Comparison of ENCODE assay signal across 9 cellular contexts in genomic region chr22:17896552-17896951, GRCh38.
DNase-seq lines count a peak whose midpoint lies in the region; ATAC-seq and TF ChIP-seq lines count a peak whose summit lies in the region.
"Had no signal": no experiment of that assay in that cellular context is flagged by ENCODE, and none has a peak within 500 bp of the region (broad histone marks: within the 10 kb centered on the region; RNA-seq: fewer than 3 reads in every experiment).

No MANE protein-coding gene starts in this region.

- peaks cover 69% of the 10 kb centered on the region for H3K36me3 ChIP-seq in right atrium auricular region
- peaks cover 0 to 34% of the 10 kb centered on the region in 2 donors for H3K36me3 ChIP-seq in gastrocnemius medialis
- peaks cover 14% of the 10 kb centered on the region for H3K36me3 ChIP-seq in CD4-positive, alpha-beta memory T cell (ENCODE audit: insufficient read depth, low read length)

- H3K27me3 Mint-ChIP-seq in effector memory CD8-positive, alpha-beta T cell: no peaks in the 10 kb centered on the region
- no peaks in the 10 kb centered on the region for H3K27me3 Mint-ChIP-seq in CD4-positive, alpha-beta memory T cell

- DNase-seq in GM13977 (ENCODE audit: low spot score): no peak
- peak; percentile 33 for DNase-seq in astrocyte of the spinal cord (ENCODE audit: low read depth, low spot score)
- no peak for DNase-seq in right atrium auricular region (ENCODE audit: low spot score)
- DNase-seq in gastrocnemius medialis: peak; percentile 87 to 93
- no peak for DNase-seq in NCI-H1092 (lab: John Stamatoyannopoulos, UW)
- DNase-seq in effector memory CD8-positive, alpha-beta T cell: no peak
- no peak for DNase-seq in CD4-positive, alpha-beta memory T cell
- DNase-seq: activated T-cell treated with anti-CD3 and anti-CD28 coated beads for 4 hours had no signal

- no peaks in the 10 kb centered on the region for H3K27me3 ChIP-seq in right atrium auricular region
- H3K27me3 ChIP-seq in gastrocnemius medialis: no peaks in the 10 kb centered on the region
- no peaks in the 10 kb centered on the region for H3K27me3 ChIP-seq in CD4-positive, alpha-beta memory T cell (ENCODE audit: insufficient read depth, low read length)

- H3K9me3 ChIP-seq in right atrium auricular region (no peaks in the 10 kb centered on the region), gastrocnemius medialis (no peaks in the 10 kb centered on the region)
- H3K9me3 ChIP-seq in CD4-positive, alpha-beta memory T cell (ENCODE audit: control insufficient read depth in 1 of 2, low read length in 2 of 2): no peaks in the 10 kb centered on the region

- peaks cover 32% of the 10 kb centered on the region for H3K36me3 Mint-ChIP-seq in effector memory CD8-positive, alpha-beta T cell (ENCODE audit: insufficient read depth)
- peaks cover 55 to 70% of the 10 kb centered on the region in 2 donors for H3K36me3 Mint-ChIP-seq in CD4-positive, alpha-beta memory T cell

- H3K4me3 Mint-ChIP-seq in effector memory CD8-positive, alpha-beta T cell: no peak overlapping the region
- H3K4me3 Mint-ChIP-seq in CD4-positive, alpha-beta memory T cell: no peak overlapping the region

- CTCF ChIA-PET in CD4-positive, alpha-beta memory T cell (lab: Charles Lee; ENCODE audit: partially characterized antibody): no interaction called here

- H3K4me1 Mint-ChIP-seq in effector memory CD8-positive, alpha-beta T cell (ENCODE audit: low read depth in 2 of 2): peaks cover 0 to 4% of the 10 kb centered on the region in 2 donors
- H3K4me1 Mint-ChIP-seq in CD4-positive, alpha-beta memory T cell: peaks cover 0 to 2% (median 0%) of the 10 kb centered on the region in 4 donors

- intact Hi-C loops in gastrocnemius medialis (cut with DNase I; ENCODE audit: low total_unique reads): no loop called here
- intact Hi-C loops in CD4-positive, alpha-beta memory T cell (cut with micrococcal nuclease): no loop called here

- H3K4me1 ChIP-seq in right atrium auricular region (peaks cover 0 to 6% of the 10 kb centered on the region in 2 donors), gastrocnemius medialis (peaks cover 8 to 25% of the 10 kb centered on the region in 2 donors)
- no peaks in the 10 kb centered on the region for H3K4me1 ChIP-seq in CD4-positive, alpha-beta memory T cell (ENCODE audit: insufficient read depth, low read length)

- H3K27ac Mint-ChIP-seq in effector memory CD8-positive, alpha-beta T cell: peak overlapping the region in 1 of 2 donors; percentile 46
- peak overlapping the region in 2 of 7 donors; percentile 18 to 62 for H3K27ac Mint-ChIP-seq in CD4-positive, alpha-beta memory T cell

- TF ChIP-seq POLR2A in gastrocnemius medialis (IDR thresholded peaks at IDR 0.05): no peak

- in situ Hi-C loops in GM13977 (cut with MboI; ENCODE audit: low pct_unique_long_range_greater_than_20kb, low sequenced_read_pairs, unreplicated experiment): no loop called here
- in situ Hi-C loops in astrocyte of the spinal cord (cut with HindIII; ENCODE audit: low sequenced_read_pairs): no loop called here
- in situ Hi-C loops in gastrocnemius medialis (cut with MboI; ENCODE audit: low sequenced_read_pairs in 4 of 4): no loop called here

- ATAC-seq in gastrocnemius medialis (peak; percentile 91 to 93), GM19351 (IDR thresholded peaks at IDR 0.05; ENCODE audit: unreplicated experiment) (no peak)
- ATAC-seq in effector memory CD8-positive, alpha-beta T cell (replicated peaks): no peak

- POLR2A ChIA-PET in CD4-positive, alpha-beta memory T cell (lab: Charles Lee; ENCODE audit: partially characterized antibody): no interaction called here

- H3K4me3 ChIP-seq in astrocyte of the spinal cord (ENCODE audit: low read depth, low read length) (no peak overlapping the region), right atrium auricular region (no peak overlapping the region), gastrocnemius medialis (no peak overlapping the region)
- no peak overlapping the region for H3K4me3 ChIP-seq in CD4-positive, alpha-beta memory T cell (ENCODE audit: low read length in 2 of 2)

- TF ChIP-seq CTCF in GM13977 (IDR thresholded peaks at IDR 0.05; ENCODE audit: extremely low read depth, insufficient read depth, missing control alignments) (peak; percentile 13), astrocyte of the spinal cord (IDR thresholded peaks at IDR 0.05; ENCODE audit: low read depth, low read length) (peak; percentile 66), right atrium auricular region (IDR thresholded peaks at IDR 0.05) (peak in 1 of 2 donors; percentile 59), gastrocnemius medialis (IDR thresholded peaks at IDR 0.05 in 4 of 5, conservative IDR thresholded peaks at IDR 0.05 in 1 of 5) (peak; percentile 73 to 82 (median 74))

- H3K27ac ChIP-seq in right atrium auricular region (peak overlapping the region; percentile 53 to 57), gastrocnemius medialis (peak overlapping the region; percentile 66 to 79 (median 76))
- no peak overlapping the region for H3K27ac ChIP-seq in CD4-positive, alpha-beta memory T cell (ENCODE audit: low read depth, low read length)

- H3K9me3 Mint-ChIP-seq in effector memory CD8-positive, alpha-beta T cell: no peaks in the 10 kb centered on the region
- H3K9me3 Mint-ChIP-seq in CD4-positive, alpha-beta memory T cell: no peaks in the 10 kb centered on the region

Comparison
In these comparisons a context has a peak if more than half of its experiments do, and no peak if none do; other contexts are left out.
1. DNase-seq: peak in astrocyte of the spinal cord (single experiment) and gastrocnemius medialis (2 of 2); none in GM13977 (single experiment), right atrium auricular region (single experiment), NCI-H1092 (single experiment), effector memory CD8-positive, alpha-beta T cell (0 of 3) and CD4-positive, alpha-beta memory T cell (0 of 5).
2. ATAC-seq: peak in gastrocnemius medialis (2 of 2); none in effector memory CD8-positive, alpha-beta T cell (single experiment) and GM19351 (single experiment).